1 cellular context compared by ENCODE assay signal in genomic region chr4:3322059-3322550, GRCh38.
TF ChIP-seq lines count a peak whose summit lies in the region.

No MANE protein-coding gene starts in this region.

TF ChIP-seq in GM23338, 12 proteins besides CTCF, POLR2A, EP300 and RAD21 (continued from another document):
- TF ChIP-seq ZNF462 (CRISPR knock-in tag; IDR thresholded peaks at IDR 0.05) = no peak
